Comparison of ENCODE assay signal across 17 cellular contexts in the genomic region with DNA sequence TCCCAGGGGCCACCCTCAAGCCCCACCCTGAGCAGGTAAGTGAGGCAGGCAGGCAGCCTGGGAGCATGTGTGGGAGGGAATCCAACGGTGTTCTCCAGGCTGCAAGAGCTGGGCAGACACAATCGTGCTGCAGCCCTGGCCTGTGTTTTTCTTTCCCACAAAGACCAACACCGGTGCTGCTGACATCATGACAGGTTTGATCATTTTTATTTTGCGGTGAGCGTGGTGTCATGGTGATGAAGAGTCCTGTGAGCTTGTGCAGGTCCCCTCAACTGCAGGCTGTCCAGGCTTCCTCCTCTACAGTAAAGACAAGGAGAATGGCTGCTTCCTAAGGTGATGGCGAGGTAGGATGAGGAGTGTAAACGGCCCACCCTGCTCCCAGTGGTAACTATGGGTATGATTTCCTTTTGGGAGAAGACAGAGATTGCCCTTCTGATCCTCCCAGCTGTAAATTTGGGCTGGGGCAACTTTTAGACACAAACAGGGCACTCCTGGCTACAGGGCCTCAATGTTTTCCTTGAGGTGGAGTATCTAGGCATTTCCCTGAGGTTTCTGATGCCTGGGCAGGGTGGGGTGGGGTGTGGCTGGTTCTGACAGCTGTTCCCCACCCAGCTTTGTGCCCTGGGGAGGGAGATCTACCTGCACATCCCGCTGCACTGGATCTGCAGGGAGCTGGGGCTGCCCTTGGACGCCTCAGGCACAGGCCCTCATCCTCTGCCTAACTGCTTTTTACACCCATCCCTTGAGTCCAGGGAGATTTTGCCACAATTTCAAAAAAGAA.
DNase-seq lines count a peak whose midpoint lies in the region; ATAC-seq, FAIRE-seq and TF ChIP-seq lines count a peak whose summit lies in the region.
"Had no signal": no experiment of that assay in that cellular context is flagged by ENCODE, and none has a peak within 500 bp of the region (broad histone marks: within the 10 kb centered on the region; RNA-seq: fewer than 3 reads in every experiment).

No MANE protein-coding gene starts in this region.

- intact Hi-C loops in colonic mucosa (cut with DNase I) = loop anchor here (5.0 kb wide), 1 partner anchor 40 kb away; no protein-coding TSS in a partner anchor
- intact Hi-C loops in activated T-helper 1 cell treated with anti-CD3 and anti-CD28 coated beads, Interleukin-12 subunit alpha, Interleukin-12 subunit beta, Interleukin-2, Interleukin-4 antibody, amounts not matched to agents 30 ng/mL and 10 ng/mL and 1 ng/mL, durations not matched to agents 14 hours and 24 hours and 36 hours (cut with micrococcal nuclease) = no loop called here

- TF ChIP-seq EP300 in A549 (IDR thresholded peaks at IDR 0.05) = no peak

- H3K9ac ChIP-seq in colonic mucosa (ENCODE audit: low read depth in 2 of 2, low read length in 2 of 2) = peak overlapping the region in 1 of 2 donors; percentile 28
- H3K9ac ChIP-seq: parathyroid adenoma had no signal

- H3K4me2 ChIP-seq in A549 = 0 out of 3 replicates have a peak overlapping the region, but pooled peaks have one; percentile 5

- H3K4me1 Mint-ChIP-seq in HFFc6 (ENCODE audit: low read depth) (peaks cover 47% of the 10 kb centered on the region), mesothelial cell of epicardium (peaks cover 25% of the 10 kb centered on the region)
- H3K4me1 Mint-ChIP-seq in activated T-helper 1 cell treated with anti-CD3 and anti-CD28 coated beads, Interleukin-12 subunit alpha, Interleukin-12 subunit beta, Interleukin-2, Interleukin-4 antibody, amounts not matched to agents 30 ng/mL and 10 ng/mL and 1 ng/mL, durations not matched to agents 14 hours and 24 hours and 36 hours (ENCODE audit: low read depth) = peaks cover 39% of the 10 kb centered on the region

- H3K27me3 ChIP-seq in colonic mucosa = no peaks in the 10 kb centered on the region
- H3K27me3 ChIP-seq: upper lobe of right lung had no signal

- TF ChIP-seq CTCF in A549 (IDR thresholded peaks at IDR 0.05) (no peak), HFFc6 (IDR thresholded peaks at IDR 0.05) (peak; percentile 16; the same call in 1 of the 2 replicates), colonic mucosa (IDR thresholded peaks at IDR 0.05) (no peak), mesothelial cell of epicardium (IDR thresholded peaks at IDR 0.05; ENCODE audit: unreplicated experiment) (no peak)

- no peaks in the 10 kb centered on the region for H3K9me3 ChIP-seq in A549
- H3K9me3 ChIP-seq in colonic mucosa = no peaks in the 10 kb centered on the region
- H3K9me3 ChIP-seq: upper lobe of right lung had no signal

- H3K27ac Mint-ChIP-seq in HFFc6 (no peak overlapping the region), mesothelial cell of epicardium (peak overlapping the region; percentile 43)
- no peak overlapping the region for H3K27ac Mint-ChIP-seq in activated T-helper 1 cell treated with anti-CD3 and anti-CD28 coated beads, Interleukin-12 subunit alpha, Interleukin-12 subunit beta, Interleukin-2, Interleukin-4 antibody, amounts not matched to agents 30 ng/mL and 10 ng/mL and 1 ng/mL, durations not matched to agents 14 hours and 24 hours and 36 hours

- TF ChIP-seq RAD21 in A549 (conservative IDR thresholded peaks at IDR 0.05 in 1 of 2, IDR thresholded peaks at IDR 0.05 in 1 of 2) = no peak; a peak in 1 of 5 replicates

- DNase-seq in A549 (ENCODE audit: low read depth in 1 of 2, low spot score in 1 of 2) (peak; percentile 23 to 46), HFFc6 (no peak), colonic mucosa (peak; percentile 87), mesothelial cell of epicardium (ENCODE audit: low spot score in 2 of 2, unreplicated experiment in 2 of 2) (no peak), SHP77 treated with DMSO at 0.1 percent for 48 hours (lab: John Stamatoyannopoulos, UW) (no peak), SK-N-DZ (ENCODE audit: low spot score) (no peak), NCI-H774 (lab: John Stamatoyannopoulos, UW) (no peak)
- DNase-seq in activated T-helper 1 cell treated with anti-CD3 and anti-CD28 coated beads, Interleukin-12 subunit alpha, Interleukin-12 subunit beta, Interleukin-2, Interleukin-4 antibody, amounts not matched to agents 30 ng/mL and 10 ng/mL and 1 ng/mL, durations not matched to agents 14 hours and 24 hours and 36 hours (ENCODE audit: low spot score) = no peak
- DNase-seq: activated CD8-positive, alpha-beta memory T cell treated with anti-CD3 and anti-CD28 coated beads for 24 hours; anterior cingulate cortex; erythroblast; GF-D8; head of caudate nucleus; stimulated activated naive CD4-positive, alpha-beta T cell; upper lobe of right lung had no signal

- ATAC-seq in A549 = peak; percentile 41 to 56; a peak in 3 of 6 replicates
- ATAC-seq: upper lobe of right lung had no signal

- POLR2A ChIA-PET in A549 (lab: Yijun Ruan, JAX) = no interaction called here

- H3K4me3 ChIP-seq in A549 (no peak overlapping the region), colonic mucosa (no peak overlapping the region)
- H3K4me3 ChIP-seq: upper lobe of right lung had no signal

- peaks cover 36% of the 10 kb centered on the region for H3K4me1 ChIP-seq in A549
- peaks cover 7% of the 10 kb centered on the region for H3K4me1 ChIP-seq in colonic mucosa
- H3K4me1 ChIP-seq: parathyroid adenoma had no signal

- H3K27ac ChIP-seq in A549 (peak overlapping the region; percentile 39 to 74; a peak in 4 of 6 replicates), colonic mucosa (peak overlapping the region; percentile 48)
- H3K27ac ChIP-seq: parathyroid adenoma, upper lobe of right lung had no signal

- WGBS in A549 (ENCODE audit: missing lambda C conversion rate) = 68% methylated on average over 9 of the region's 9 CpGs

- FAIRE-seq in A549 (lab: Jason Lieb, UNC) = no peak
- FAIRE-seq: colon had no signal

- no peaks in the 10 kb centered on the region for H3K36me3 ChIP-seq in colonic mucosa
- H3K36me3 ChIP-seq: upper lobe of right lung had no signal

- H3K4me3 Mint-ChIP-seq in HFFc6 = no peak overlapping the region
- no peak overlapping the region for H3K4me3 Mint-ChIP-seq in mesothelial cell of epicardium
- no peak overlapping the region for H3K4me3 Mint-ChIP-seq in activated T-helper 1 cell treated with anti-CD3 and anti-CD28 coated beads, Interleukin-12 subunit alpha, Interleukin-12 subunit beta, Interleukin-2, Interleukin-4 antibody, amounts not matched to agents 30 ng/mL and 10 ng/mL and 1 ng/mL, durations not matched to agents 14 hours and 24 hours and 36 hours

- CTCF ChIA-PET in A549 (lab: Yijun Ruan, JAX) = interaction anchor here (0.7 to 2.0 kb wide), 5 partner anchors 11 to 144 kb away, joined by 3 to 12 read pairs (median 4); no protein-coding TSS in a partner anchor

- H3K27me3 Mint-ChIP-seq in HFFc6 (ENCODE audit: insufficient read depth) = no peaks in the 10 kb centered on the region; the same call in 1 of the 2 replicates
- no peaks in the 10 kb centered on the region for H3K27me3 Mint-ChIP-seq in mesothelial cell of epicardium (ENCODE audit: low read depth)
- no peaks in the 10 kb centered on the region for H3K27me3 Mint-ChIP-seq in activated T-helper 1 cell treated with anti-CD3 and anti-CD28 coated beads, Interleukin-12 subunit alpha, Interleukin-12 subunit beta, Interleukin-2, Interleukin-4 antibody, amounts not matched to agents 30 ng/mL and 10 ng/mL and 1 ng/mL, durations not matched to agents 14 hours and 24 hours and 36 hours (ENCODE audit: insufficient read depth)

- TF ChIP-seq POLR2A in A549 (IDR thresholded peaks at IDR 0.05; ENCODE audit: low read length) = no peak

- H3K9me3 Mint-ChIP-seq in HFFc6 = no peaks in the 10 kb centered on the region
- H3K9me3 Mint-ChIP-seq in mesothelial cell of epicardium = no peaks in the 10 kb centered on the region
- H3K9me3 Mint-ChIP-seq in activated T-helper 1 cell treated with anti-CD3 and anti-CD28 coated beads, Interleukin-12 subunit alpha, Interleukin-12 subunit beta, Interleukin-2, Interleukin-4 antibody, amounts not matched to agents 30 ng/mL and 10 ng/mL and 1 ng/mL, durations not matched to agents 14 hours and 24 hours and 36 hours = no peaks in the 10 kb centered on the region

- H3K36me3 Mint-ChIP-seq in HFFc6 (ENCODE audit: low read depth) (no peaks in the 10 kb centered on the region), mesothelial cell of epicardium (no peaks in the 10 kb centered on the region)
- peaks cover 15% of the 10 kb centered on the region for H3K36me3 Mint-ChIP-seq in activated T-helper 1 cell treated with anti-CD3 and anti-CD28 coated beads, Interleukin-12 subunit alpha, Interleukin-12 subunit beta, Interleukin-2, Interleukin-4 antibody, amounts not matched to agents 30 ng/mL and 10 ng/mL and 1 ng/mL, durations not matched to agents 14 hours and 24 hours and 36 hours (ENCODE audit: low read depth)

TF ChIP-seq in A549, 52 proteins besides CTCF, POLR2A, EP300 and RAD21 (continues in another document):
- TF ChIP-seq FOSB (CRISPR knock-in tag; IDR thresholded peaks at IDR 0.05) (no peak), RFX5 (IDR thresholded peaks at IDR 0.05) (no peak), EHF (CRISPR knock-in tag; IDR thresholded peaks at IDR 0.05) (no peak), HOXA7 (CRISPR knock-in tag; IDR thresholded peaks at IDR 0.05) (no peak), CHD4 (IDR thresholded peaks at IDR 0.05; ENCODE audit: borderline replicate concordance) (no peak), ZFP36 (IDR thresholded peaks at IDR 0.05; ENCODE audit: borderline replicate concordance, partially characterized antibody) (no peak), MAZ (IDR thresholded peaks at IDR 0.05; ENCODE audit: borderline replicate concordance, low read depth, low read length) (no peak), HDAC2 (IDR thresholded peaks at IDR 0.05) (no peak), HOXB5 (CRISPR knock-in tag; IDR thresholded peaks at IDR 0.05) (no peak), GATA3 (IDR thresholded peaks at IDR 0.05; ENCODE audit: borderline replicate concordance) (no peak), PHF8 (IDR thresholded peaks at IDR 0.05; ENCODE audit: borderline replicate concordance, low read depth) (no peak), NPAS2 (CRISPR knock-in tag; IDR thresholded peaks at IDR 0.05; ENCODE audit: borderline replicate concordance) (no peak), KDM5A (IDR thresholded peaks at IDR 0.05) (no peak), SMC3 (IDR thresholded peaks at IDR 0.05) (no peak)
- TF ChIP-seq, protein P1, sequence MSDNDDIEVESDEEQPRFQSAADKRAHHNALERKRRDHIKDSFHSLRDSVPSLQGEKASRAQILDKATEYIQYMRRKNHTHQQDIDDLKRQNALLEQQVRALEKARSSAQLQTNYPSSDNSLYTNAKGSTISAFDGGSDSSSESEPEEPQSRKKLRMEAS (IDR thresholded peaks at IDR 0.05) = no peak

Comparison
In these comparisons a context has a peak if more than half of its experiments do, and no peak if none do; other contexts are left out.
1. DNase-seq: peak in A549 (2 of 2) and colonic mucosa (single experiment); none in HFFc6 (single experiment), mesothelial cell of epicardium (0 of 2), SHP77 treated with DMSO at 0.1 percent for 48 hours (single experiment), SK-N-DZ (single experiment), activated T-helper 1 cell treated with anti-CD3 and anti-CD28 coated beads, Interleukin-12 subunit alpha, Interleukin-12 subunit beta, Interleukin-2, Interleukin-4 antibody, amounts not matched to agents 30 ng/mL and 10 ng/mL and 1 ng/mL, durations not matched to agents 14 hours and 24 hours and 36 hours (single experiment) and NCI-H774 (single experiment).